10 cellular contexts compared by ENCODE assay signal in genomic region chr3:171165986-171166385, GRCh38.
A peak's percentile ranks its signal among the peaks of the same experiment; 100 is the strongest.
DNase-seq lines count a peak whose midpoint lies in the region; ATAC-seq and TF ChIP-seq lines count a peak whose summit lies in the region.
"Had no signal": no experiment of that assay in that cellular context is flagged by ENCODE, and none has a peak within 500 bp of the region (broad histone marks: within the 10 kb centered on the region; RNA-seq: fewer than 3 reads in every experiment).

No MANE protein-coding gene starts in this region.

- ATAC-seq in HG02938 (IDR thresholded peaks at IDR 0.05; ENCODE audit: unreplicated experiment) (peak; percentile 39), body of pancreas (no peak)

- peak; percentile 24 for DNase-seq in stimulated activated CD4-positive, alpha-beta T cell treated with anti-CD3 and anti-CD28 coated beads, Interleukin-15, amount 100 ng/mL, for 24 hours
- DNase-seq in stimulated activated CD4-positive, alpha-beta T cell treated with anti-CD3 and anti-CD28 coated beads, Interleukin-4, amount 100 ng/mL, for 1 hour: no peak
- no peak for DNase-seq in activated naive CD8-positive, alpha-beta T cell treated with anti-CD3 and anti-CD28 coated beads for 36 hours
- DNase-seq in DMS153 treated with DMSO at 0.1 percent for 48 hours (lab: John Stamatoyannopoulos, UW; ENCODE audit: unreplicated experiment): no peak
- no peak for DNase-seq in body of pancreas
- DNase-seq in NCI-H446 (lab: John Stamatoyannopoulos, UW): no peak
- no peak for DNase-seq in epidermal melanocyte (ENCODE audit: insufficient read length, low spot score)
- DNase-seq: BE2C, RPMI8226 had no signal

- peaks cover 43% of the 10 kb centered on the region for H3K36me3 Mint-ChIP-seq in activated naive CD8-positive, alpha-beta T cell treated with anti-CD3 and anti-CD28 coated beads for 36 hours

- H3K9me3 ChIP-seq in body of pancreas: no peaks in the 10 kb centered on the region
- H3K9me3 ChIP-seq: BE2C had no signal

- H3K4me1 Mint-ChIP-seq in activated naive CD8-positive, alpha-beta T cell treated with anti-CD3 and anti-CD28 coated beads for 36 hours: peaks cover 17% of the 10 kb centered on the region

- H3K4me1 ChIP-seq in body of pancreas: peaks cover 18% of the 10 kb centered on the region

- no peak for TF ChIP-seq CTCF in body of pancreas (IDR thresholded peaks at IDR 0.05)

- 72 to 95% methylated on average over 1 of the region's 1 CpG for WGBS in body of pancreas, 2 donors

- H3K4me3 Mint-ChIP-seq in activated naive CD8-positive, alpha-beta T cell treated with anti-CD3 and anti-CD28 coated beads for 36 hours: no peak overlapping the region

- TF ChIP-seq POLR2A in body of pancreas (IDR thresholded peaks at IDR 0.05): no peak

- H3K27me3 Mint-ChIP-seq in activated naive CD8-positive, alpha-beta T cell treated with anti-CD3 and anti-CD28 coated beads for 36 hours: no peaks in the 10 kb centered on the region

- no peaks in the 10 kb centered on the region for H3K27me3 ChIP-seq in body of pancreas
- H3K27me3 ChIP-seq: BE2C had no signal

- peaks cover 3% of the 10 kb centered on the region for H3K9me3 Mint-ChIP-seq in activated naive CD8-positive, alpha-beta T cell treated with anti-CD3 and anti-CD28 coated beads for 36 hours

- H3K27ac ChIP-seq in body of pancreas: no peak overlapping the region

- intact Hi-C loops in body of pancreas (cut with DNase I): loop anchor here (10.0 kb wide), 1 partner anchor 211 kb away; no protein-coding TSS in a partner anchor

- H3K36me3 ChIP-seq in body of pancreas (replicated peaks in 1 of 2; ENCODE audit: insufficient read depth in 1 of 2, low read depth in 2 of 2): no peaks in the 10 kb centered on the region
- H3K36me3 ChIP-seq: BE2C had no signal

- H3K4me3 ChIP-seq in body of pancreas: no peak overlapping the region

- H3K27ac Mint-ChIP-seq in activated naive CD8-positive, alpha-beta T cell treated with anti-CD3 and anti-CD28 coated beads for 36 hours: peak overlapping the region; percentile 80
